Comparison of ENCODE assay signal across 1 cellular context in the genomic region with DNA sequence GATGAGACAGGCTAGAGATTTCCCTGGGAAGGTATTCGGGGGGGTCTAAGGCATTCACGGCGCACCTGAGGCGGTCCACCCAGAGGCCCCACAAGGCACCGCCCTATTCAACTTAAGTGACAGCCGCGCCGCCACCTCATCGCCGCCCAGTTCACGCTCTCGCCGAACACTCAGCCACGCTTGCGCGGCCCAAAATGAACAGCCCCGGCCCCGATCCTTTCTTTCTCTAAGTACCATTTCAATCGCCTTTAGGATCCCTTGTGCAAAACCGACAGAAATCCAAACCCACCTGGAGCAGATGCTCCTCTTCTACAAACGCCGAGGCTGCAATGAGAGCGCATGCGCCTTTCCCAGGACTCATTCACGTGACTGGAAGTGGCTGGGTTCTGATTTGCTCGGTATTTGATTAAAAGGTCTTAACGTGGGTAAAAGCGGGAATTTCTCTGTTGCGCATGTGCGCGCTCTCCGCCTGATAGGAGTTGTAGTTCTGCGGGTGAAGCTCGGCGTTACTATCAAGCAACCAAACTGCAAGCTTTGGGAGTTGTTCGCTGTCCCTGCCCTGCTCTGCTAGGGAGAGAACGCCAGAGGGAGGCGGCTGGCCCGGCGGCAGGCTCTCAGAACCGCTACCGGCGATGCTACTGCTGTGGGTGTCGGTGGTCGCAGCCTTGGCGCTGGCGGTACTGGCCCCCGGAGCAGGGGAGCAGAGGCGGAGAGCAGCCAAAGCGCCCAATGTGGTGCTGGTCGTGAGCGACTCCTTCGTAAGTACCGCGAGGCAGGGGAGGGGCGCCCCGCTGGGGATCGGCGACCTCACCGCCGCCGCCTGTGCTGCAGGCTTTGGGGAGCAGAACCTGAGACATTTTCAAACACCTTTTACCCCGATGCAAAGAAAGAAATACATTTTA.
A peak's percentile ranks its signal among the peaks of the same experiment; 100 is the strongest.
TF ChIP-seq lines count a peak whose summit lies in the region.

A gene with protein sequence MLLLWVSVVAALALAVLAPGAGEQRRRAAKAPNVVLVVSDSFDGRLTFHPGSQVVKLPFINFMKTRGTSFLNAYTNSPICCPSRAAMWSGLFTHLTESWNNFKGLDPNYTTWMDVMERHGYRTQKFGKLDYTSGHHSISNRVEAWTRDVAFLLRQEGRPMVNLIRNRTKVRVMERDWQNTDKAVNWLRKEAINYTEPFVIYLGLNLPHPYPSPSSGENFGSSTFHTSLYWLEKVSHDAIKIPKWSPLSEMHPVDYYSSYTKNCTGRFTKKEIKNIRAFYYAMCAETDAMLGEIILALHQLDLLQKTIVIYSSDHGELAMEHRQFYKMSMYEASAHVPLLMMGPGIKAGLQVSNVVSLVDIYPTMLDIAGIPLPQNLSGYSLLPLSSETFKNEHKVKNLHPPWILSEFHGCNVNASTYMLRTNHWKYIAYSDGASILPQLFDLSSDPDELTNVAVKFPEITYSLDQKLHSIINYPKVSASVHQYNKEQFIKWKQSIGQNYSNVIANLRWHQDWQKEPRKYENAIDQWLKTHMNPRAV (plus strand): TSS at position 455 of the 902 bp plus-strand sequence. CDS start 178 bp downstream, at position 633.
A gene (minus strand): TSS at position 331 of the 902 bp plus-strand sequence. CDS start 7,827 bp downstream, outside the sequence.

TF ChIP-seq in GM12878, 131 proteins besides CTCF, POLR2A, EP300 and RAD21 (continued from another document):
- TF ChIP-seq, protein P1, sequence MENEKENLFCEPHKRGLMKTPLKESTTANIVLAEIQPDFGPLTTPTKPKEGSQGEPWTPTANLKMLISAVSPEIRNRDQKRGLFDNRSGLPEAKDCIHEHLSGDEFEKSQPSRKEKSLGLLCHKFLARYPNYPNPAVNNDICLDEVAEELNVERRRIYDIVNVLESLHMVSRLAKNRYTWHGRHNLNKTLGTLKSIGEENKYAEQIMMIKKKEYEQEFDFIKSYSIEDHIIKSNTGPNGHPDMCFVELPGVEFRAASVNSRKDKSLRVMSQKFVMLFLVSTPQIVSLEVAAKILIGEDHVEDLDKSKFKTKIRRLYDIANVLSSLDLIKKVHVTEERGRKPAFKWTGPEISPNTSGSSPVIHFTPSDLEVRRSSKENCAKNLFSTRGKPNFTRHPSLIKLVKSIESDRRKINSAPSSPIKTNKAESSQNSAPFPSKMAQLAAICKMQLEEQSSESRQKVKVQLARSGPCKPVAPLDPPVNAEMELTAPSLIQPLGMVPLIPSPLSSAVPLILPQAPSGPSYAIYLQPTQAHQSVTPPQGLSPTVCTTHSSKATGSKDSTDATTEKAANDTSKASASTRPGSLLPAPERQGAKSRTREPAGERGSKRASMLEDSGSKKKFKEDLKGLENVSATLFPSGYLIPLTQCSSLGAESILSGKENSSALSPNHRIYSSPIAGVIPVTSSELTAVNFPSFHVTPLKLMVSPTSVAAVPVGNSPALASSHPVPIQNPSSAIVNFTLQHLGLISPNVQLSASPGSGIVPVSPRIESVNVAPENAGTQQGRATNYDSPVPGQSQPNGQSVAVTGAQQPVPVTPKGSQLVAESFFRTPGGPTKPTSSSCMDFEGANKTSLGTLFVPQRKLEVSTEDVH (IDR thresholded peaks at IDR 0.05; ENCODE audit: low read depth, partially characterized antibody), result peak; percentile 70
- no peak for TF ChIP-seq NFXL1 (IDR thresholded peaks at IDR 0.05; ENCODE audit: borderline replicate concordance)
- no peak for TF ChIP-seq HDAC2 (IDR thresholded peaks at IDR 0.05)
- TF ChIP-seq SIX5 (IDR thresholded peaks at IDR 0.05; ENCODE audit: low read depth, low read length, severe bottlenecking), result peak; percentile 86
- TF ChIP-seq SUPT20H (IDR thresholded peaks at IDR 0.05; ENCODE audit: borderline replicate concordance, control insufficient read depth, low read depth, low read length), result no peak
- TF ChIP-seq ZNF274 (IDR thresholded peaks at IDR 0.05; ENCODE audit: insufficient read depth, insufficient read length), result no peak
- peak; percentile 66; the same call in 1 of the 2 replicates for TF ChIP-seq POLR2AphosphoS2 (IDR thresholded peaks at IDR 0.05; ENCODE audit: low read depth, low read length)
- no peak for TF ChIP-seq CHD4 (IDR thresholded peaks at IDR 0.05)
- TF ChIP-seq RAD51 (IDR thresholded peaks at IDR 0.05), result peak; percentile 97
- TF ChIP-seq SPI1 (IDR thresholded peaks at IDR 0.05; ENCODE audit: borderline replicate concordance, insufficient read depth, low read depth, low read length), result no peak
- no peak for TF ChIP-seq SMAD1 (IDR thresholded peaks at IDR 0.05; ENCODE audit: low read depth, partially characterized antibody)
- peak; percentile 98 for TF ChIP-seq NRF1 (conservative IDR thresholded peaks at IDR 0.05; ENCODE audit: low read depth, low read length)
- TF ChIP-seq, protein P2, sequence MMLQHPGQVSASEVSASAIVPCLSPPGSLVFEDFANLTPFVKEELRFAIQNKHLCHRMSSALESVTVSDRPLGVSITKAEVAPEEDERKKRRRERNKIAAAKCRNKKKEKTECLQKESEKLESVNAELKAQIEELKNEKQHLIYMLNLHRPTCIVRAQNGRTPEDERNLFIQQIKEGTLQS (IDR thresholded peaks at IDR 0.05; ENCODE audit: borderline replicate concordance, extremely low read depth, low read depth, low read length), result peak; percentile 56; the same call in 1 of the 2 replicates
- TF ChIP-seq, protein P3, sequence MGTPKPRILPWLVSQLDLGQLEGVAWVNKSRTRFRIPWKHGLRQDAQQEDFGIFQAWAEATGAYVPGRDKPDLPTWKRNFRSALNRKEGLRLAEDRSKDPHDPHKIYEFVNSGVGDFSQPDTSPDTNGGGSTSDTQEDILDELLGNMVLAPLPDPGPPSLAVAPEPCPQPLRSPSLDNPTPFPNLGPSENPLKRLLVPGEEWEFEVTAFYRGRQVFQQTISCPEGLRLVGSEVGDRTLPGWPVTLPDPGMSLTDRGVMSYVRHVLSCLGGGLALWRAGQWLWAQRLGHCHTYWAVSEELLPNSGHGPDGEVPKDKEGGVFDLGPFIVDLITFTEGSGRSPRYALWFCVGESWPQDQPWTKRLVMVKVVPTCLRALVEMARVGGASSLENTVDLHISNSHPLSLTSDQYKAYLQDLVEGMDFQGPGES (IDR thresholded peaks at IDR 0.05), result no peak
- peak; percentile 78 for TF ChIP-seq NR2C2 (IDR thresholded peaks at IDR 0.05; ENCODE audit: borderline replicate concordance, control insufficient read depth, insufficient read length, low read depth)
- TF ChIP-seq CHD1 (IDR thresholded peaks at IDR 0.05; ENCODE audit: low read depth, low read length), result no peak
- TF ChIP-seq, protein P4, sequence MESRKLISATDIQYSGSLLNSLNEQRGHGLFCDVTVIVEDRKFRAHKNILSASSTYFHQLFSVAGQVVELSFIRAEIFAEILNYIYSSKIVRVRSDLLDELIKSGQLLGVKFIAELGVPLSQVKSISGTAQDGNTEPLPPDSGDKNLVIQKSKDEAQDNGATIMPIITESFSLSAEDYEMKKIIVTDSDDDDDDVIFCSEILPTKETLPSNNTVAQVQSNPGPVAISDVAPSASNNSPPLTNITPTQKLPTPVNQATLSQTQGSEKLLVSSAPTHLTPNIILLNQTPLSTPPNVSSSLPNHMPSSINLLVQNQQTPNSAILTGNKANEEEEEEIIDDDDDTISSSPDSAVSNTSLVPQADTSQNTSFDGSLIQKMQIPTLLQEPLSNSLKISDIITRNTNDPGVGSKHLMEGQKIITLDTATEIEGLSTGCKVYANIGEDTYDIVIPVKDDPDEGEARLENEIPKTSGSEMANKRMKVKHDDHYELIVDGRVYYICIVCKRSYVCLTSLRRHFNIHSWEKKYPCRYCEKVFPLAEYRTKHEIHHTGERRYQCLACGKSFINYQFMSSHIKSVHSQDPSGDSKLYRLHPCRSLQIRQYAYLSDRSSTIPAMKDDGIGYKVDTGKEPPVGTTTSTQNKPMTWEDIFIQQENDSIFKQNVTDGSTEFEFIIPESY (IDR thresholded peaks at IDR 0.05), result no peak
- TF ChIP-seq SREBF2 (IDR thresholded peaks at IDR 0.05; ENCODE audit: low read length), result no peak
- TF ChIP-seq NR2F1 (conservative IDR thresholded peaks at IDR 0.05), result no peak; the same call in 1 of the 2 replicates
- TF ChIP-seq STAT1 (conservative IDR thresholded peaks at IDR 0.05), result no peak
- TF ChIP-seq CBFB (IDR thresholded peaks at IDR 0.05; ENCODE audit: low read depth), result peak; percentile 46; the same call in 1 of the 2 replicates
- peak; percentile 49; the same call in 1 of the 2 replicates for TF ChIP-seq GATAD2B (conservative IDR thresholded peaks at IDR 0.05; ENCODE audit: low read depth)
- no peak for TF ChIP-seq ZSCAN29 (IDR thresholded peaks at IDR 0.05)
- TF ChIP-seq, protein P5, sequence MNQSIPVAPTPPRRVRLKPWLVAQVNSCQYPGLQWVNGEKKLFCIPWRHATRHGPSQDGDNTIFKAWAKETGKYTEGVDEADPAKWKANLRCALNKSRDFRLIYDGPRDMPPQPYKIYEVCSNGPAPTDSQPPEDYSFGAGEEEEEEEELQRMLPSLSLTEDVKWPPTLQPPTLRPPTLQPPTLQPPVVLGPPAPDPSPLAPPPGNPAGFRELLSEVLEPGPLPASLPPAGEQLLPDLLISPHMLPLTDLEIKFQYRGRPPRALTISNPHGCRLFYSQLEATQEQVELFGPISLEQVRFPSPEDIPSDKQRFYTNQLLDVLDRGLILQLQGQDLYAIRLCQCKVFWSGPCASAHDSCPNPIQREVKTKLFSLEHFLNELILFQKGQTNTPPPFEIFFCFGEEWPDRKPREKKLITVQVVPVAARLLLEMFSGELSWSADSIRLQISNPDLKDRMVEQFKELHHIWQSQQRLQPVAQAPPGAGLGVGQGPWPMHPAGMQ (IDR thresholded peaks at IDR 0.05; ENCODE audit: borderline replicate concordance), result no peak
- TF ChIP-seq MTA3 (IDR thresholded peaks at IDR 0.05; ENCODE audit: borderline replicate concordance, low read length), result no peak
- TF ChIP-seq, protein P6, sequence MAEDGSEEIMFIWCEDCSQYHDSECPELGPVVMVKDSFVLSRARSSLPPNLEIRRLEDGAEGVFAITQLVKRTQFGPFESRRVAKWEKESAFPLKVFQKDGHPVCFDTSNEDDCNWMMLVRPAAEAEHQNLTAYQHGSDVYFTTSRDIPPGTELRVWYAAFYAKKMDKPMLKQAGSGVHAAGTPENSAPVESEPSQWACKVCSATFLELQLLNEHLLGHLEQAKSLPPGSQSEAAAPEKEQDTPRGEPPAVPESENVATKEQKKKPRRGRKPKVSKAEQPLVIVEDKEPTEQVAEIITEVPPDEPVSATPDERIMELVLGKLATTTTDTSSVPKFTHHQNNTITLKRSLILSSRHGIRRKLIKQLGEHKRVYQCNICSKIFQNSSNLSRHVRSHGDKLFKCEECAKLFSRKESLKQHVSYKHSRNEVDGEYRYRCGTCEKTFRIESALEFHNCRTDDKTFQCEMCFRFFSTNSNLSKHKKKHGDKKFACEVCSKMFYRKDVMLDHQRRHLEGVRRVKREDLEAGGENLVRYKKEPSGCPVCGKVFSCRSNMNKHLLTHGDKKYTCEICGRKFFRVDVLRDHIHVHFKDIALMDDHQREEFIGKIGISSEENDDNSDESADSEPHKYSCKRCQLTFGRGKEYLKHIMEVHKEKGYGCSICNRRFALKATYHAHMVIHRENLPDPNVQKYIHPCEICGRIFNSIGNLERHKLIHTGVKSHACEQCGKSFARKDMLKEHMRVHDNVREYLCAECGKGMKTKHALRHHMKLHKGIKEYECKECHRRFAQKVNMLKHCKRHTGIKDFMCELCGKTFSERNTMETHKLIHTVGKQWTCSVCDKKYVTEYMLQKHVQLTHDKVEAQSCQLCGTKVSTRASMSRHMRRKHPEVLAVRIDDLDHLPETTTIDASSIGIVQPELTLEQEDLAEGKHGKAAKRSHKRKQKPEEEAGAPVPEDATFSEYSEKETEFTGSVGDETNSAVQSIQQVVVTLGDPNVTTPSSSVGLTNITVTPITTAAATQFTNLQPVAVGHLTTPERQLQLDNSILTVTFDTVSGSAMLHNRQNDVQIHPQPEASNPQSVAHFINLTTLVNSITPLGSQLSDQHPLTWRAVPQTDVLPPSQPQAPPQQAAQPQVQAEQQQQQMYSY (CRISPR knock-in tag; IDR thresholded peaks at IDR 0.05), result no peak
- no peak for TF ChIP-seq MYC (IDR thresholded peaks at IDR 0.05; ENCODE audit: insufficient read depth, insufficient read length, insufficient replicate concordance, low read length, severe bottlenecking)
- peak; percentile 72; the same call in 1 of the 2 replicates for TF ChIP-seq SMAD5 (IDR thresholded peaks at IDR 0.05; ENCODE audit: low read depth)
- TF ChIP-seq JUND (IDR thresholded peaks at IDR 0.05; ENCODE audit: low read depth, low read length), result no peak
- no peak for TF ChIP-seq WRNIP1 (IDR thresholded peaks at IDR 0.05; ENCODE audit: borderline replicate concordance, low read depth, low read length)
- TF ChIP-seq HDAC6 (IDR thresholded peaks at IDR 0.05; ENCODE audit: unreplicated experiment), result no peak
- TF ChIP-seq ATF7 (IDR thresholded peaks at IDR 0.05; ENCODE audit: low read depth), result peak; percentile 40
- peak; percentile 40; the same call in 1 of the 2 replicates for TF ChIP-seq SREBF1 (IDR thresholded peaks at IDR 0.05; ENCODE audit: low read length)
- peak in 1 of 2 experiments; percentile 96; a peak in 2 of 4 replicates for TF ChIP-seq SRF (IDR thresholded peaks at IDR 0.05; ENCODE audit: low read depth in 2 of 2, low read length in 2 of 2)
- TF ChIP-seq MXI1 (IDR thresholded peaks at IDR 0.05; ENCODE audit: low read depth, low read length), result peak; percentile 74
- TF ChIP-seq, protein P7, sequence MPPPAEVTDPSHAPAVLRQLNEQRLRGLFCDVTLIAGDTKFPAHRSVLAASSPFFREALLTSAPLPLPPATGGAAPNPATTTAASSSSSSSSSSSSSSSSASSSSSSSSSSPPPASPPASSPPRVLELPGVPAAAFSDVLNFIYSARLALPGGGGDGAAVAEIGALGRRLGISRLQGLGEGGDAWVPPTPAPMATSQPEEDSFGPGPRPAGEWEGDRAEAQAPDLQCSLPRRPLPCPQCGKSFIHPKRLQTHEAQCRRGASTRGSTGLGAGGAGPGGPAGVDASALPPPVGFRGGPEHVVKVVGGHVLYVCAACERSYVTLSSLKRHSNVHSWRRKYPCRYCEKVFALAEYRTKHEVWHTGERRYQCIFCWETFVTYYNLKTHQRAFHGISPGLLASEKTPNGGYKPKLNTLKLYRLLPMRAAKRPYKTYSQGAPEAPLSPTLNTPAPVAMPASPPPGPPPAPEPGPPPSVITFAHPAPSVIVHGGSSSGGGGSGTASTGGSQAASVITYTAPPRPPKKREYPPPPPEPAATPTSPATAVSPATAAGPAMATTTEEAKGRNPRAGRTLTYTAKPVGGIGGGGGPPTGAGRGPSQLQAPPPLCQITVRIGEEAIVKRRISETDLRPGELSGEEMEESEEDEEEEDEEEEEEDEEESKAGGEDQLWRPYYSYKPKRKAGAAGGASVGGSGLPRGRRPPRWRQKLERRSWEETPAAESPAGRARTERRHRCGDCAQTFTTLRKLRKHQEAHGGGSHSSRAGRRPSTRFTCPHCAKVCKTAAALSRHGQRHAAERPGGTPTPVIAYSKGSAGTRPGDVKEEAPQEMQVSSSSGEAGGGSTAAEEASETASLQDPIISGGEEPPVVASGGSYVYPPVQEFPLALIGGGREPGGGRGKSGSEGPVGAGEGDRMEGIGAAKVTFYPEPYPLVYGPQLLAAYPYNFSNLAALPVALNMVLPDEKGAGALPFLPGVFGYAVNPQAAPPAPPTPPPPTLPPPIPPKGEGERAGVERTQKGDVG (CRISPR knock-in tag; IDR thresholded peaks at IDR 0.05), result no peak
